In genomic region chr1:206495011-206495461, GRCh38 we compare ENCODE assay signal across 2 cellular contexts.
TF ChIP-seq lines count a peak whose summit lies in the region.

No MANE protein-coding gene starts in this region.

TF ChIP-seq in SK-N-SH, 30 proteins besides CTCF, POLR2A, EP300 and RAD21 (continued from another document):
- TF ChIP-seq, protein P1, sequence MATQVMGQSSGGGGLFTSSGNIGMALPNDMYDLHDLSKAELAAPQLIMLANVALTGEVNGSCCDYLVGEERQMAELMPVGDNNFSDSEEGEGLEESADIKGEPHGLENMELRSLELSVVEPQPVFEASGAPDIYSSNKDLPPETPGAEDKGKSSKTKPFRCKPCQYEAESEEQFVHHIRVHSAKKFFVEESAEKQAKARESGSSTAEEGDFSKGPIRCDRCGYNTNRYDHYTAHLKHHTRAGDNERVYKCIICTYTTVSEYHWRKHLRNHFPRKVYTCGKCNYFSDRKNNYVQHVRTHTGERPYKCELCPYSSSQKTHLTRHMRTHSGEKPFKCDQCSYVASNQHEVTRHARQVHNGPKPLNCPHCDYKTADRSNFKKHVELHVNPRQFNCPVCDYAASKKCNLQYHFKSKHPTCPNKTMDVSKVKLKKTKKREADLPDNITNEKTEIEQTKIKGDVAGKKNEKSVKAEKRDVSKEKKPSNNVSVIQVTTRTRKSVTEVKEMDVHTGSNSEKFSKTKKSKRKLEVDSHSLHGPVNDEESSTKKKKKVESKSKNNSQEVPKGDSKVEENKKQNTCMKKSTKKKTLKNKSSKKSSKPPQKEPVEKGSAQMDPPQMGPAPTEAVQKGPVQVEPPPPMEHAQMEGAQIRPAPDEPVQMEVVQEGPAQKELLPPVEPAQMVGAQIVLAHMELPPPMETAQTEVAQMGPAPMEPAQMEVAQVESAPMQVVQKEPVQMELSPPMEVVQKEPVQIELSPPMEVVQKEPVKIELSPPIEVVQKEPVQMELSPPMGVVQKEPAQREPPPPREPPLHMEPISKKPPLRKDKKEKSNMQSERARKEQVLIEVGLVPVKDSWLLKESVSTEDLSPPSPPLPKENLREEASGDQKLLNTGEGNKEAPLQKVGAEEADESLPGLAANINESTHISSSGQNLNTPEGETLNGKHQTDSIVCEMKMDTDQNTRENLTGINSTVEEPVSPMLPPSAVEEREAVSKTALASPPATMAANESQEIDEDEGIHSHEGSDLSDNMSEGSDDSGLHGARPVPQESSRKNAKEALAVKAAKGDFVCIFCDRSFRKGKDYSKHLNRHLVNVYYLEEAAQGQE (IDR thresholded peaks at IDR 0.05; ENCODE audit: low read depth, low read length), result no peak
- no peak for TF ChIP-seq SMC3 (IDR thresholded peaks at IDR 0.05; ENCODE audit: low read depth, low read length)
- TF ChIP-seq MXI1 (IDR thresholded peaks at IDR 0.05; ENCODE audit: low read depth, low read length), result no peak
- no peak for TF ChIP-seq JUND (IDR thresholded peaks at IDR 0.05)
- no peak for TF ChIP-seq CHD2 (IDR thresholded peaks at IDR 0.05; ENCODE audit: low read length, partially characterized antibody)
- no peak for TF ChIP-seq TEAD4 (IDR thresholded peaks at IDR 0.05; ENCODE audit: borderline replicate concordance, insufficient read depth)
- TF ChIP-seq MEF2A (IDR thresholded peaks at IDR 0.05; ENCODE audit: borderline replicate concordance, low read depth), result no peak
- TF ChIP-seq SIN3A (IDR thresholded peaks at IDR 0.05; ENCODE audit: borderline replicate concordance, low read depth, low read length), result no peak
- TF ChIP-seq, protein P2, sequence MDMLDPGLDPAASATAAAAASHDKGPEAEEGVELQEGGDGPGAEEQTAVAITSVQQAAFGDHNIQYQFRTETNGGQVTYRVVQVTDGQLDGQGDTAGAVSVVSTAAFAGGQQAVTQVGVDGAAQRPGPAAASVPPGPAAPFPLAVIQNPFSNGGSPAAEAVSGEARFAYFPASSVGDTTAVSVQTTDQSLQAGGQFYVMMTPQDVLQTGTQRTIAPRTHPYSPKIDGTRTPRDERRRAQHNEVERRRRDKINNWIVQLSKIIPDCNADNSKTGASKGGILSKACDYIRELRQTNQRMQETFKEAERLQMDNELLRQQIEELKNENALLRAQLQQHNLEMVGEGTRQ (IDR thresholded peaks at IDR 0.05; ENCODE audit: borderline replicate concordance, low read depth, low read length), result no peak
- TF ChIP-seq RFX5 (IDR thresholded peaks at IDR 0.05; ENCODE audit: low read length), result no peak
- no peak for TF ChIP-seq GABPA (IDR thresholded peaks at IDR 0.05; ENCODE audit: low read depth)
- TF ChIP-seq FOSL2 (IDR thresholded peaks at IDR 0.05; ENCODE audit: borderline replicate concordance, low read depth), result no peak
- TF ChIP-seq GATA2 (CRISPR knock-in tag; IDR thresholded peaks at IDR 0.05), result no peak
- TF ChIP-seq, protein P3, sequence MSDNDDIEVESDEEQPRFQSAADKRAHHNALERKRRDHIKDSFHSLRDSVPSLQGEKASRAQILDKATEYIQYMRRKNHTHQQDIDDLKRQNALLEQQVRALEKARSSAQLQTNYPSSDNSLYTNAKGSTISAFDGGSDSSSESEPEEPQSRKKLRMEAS (IDR thresholded peaks at IDR 0.05; ENCODE audit: low read depth), result no peak
- TF ChIP-seq ZBTB33 (IDR thresholded peaks at IDR 0.05; ENCODE audit: borderline replicate concordance, low read depth), result no peak
- TF ChIP-seq ELF1 (IDR thresholded peaks at IDR 0.05), result no peak
- TF ChIP-seq TCF12 (IDR thresholded peaks at IDR 0.05), result no peak

TF ChIP-seq in SK-N-SH treated with all-trans-retinoic acid at 6 μM for 48 hours, 23 proteins besides CTCF, POLR2A, EP300 and RAD21 (continued from another document):
- TF ChIP-seq, protein P4, sequence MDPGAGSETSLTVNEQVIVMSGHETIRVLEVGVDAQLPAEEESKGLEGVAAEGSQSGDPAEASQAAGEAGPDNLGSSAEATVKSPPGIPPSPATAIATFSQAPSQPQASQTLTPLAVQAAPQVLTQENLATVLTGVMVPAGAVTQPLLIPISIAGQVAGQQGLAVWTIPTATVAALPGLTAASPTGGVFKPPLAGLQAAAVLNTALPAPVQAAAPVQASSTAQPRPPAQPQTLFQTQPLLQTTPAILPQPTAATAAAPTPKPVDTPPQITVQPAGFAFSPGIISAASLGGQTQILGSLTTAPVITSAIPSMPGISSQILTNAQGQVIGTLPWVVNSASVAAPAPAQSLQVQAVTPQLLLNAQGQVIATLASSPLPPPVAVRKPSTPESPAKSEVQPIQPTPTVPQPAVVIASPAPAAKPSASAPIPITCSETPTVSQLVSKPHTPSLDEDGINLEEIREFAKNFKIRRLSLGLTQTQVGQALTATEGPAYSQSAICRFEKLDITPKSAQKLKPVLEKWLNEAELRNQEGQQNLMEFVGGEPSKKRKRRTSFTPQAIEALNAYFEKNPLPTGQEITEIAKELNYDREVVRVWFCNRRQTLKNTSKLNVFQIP (CRISPR knock-in tag; IDR thresholded peaks at IDR 0.05; ENCODE audit: borderline replicate concordance, low read depth), result no peak
- TF ChIP-seq CSDC2 (CRISPR knock-in tag; IDR thresholded peaks at IDR 0.05), result no peak
- TF ChIP-seq GLIS3 (CRISPR knock-in tag; IDR thresholded peaks at IDR 0.05), result no peak
- TF ChIP-seq ZFP30 (CRISPR knock-in tag; IDR thresholded peaks at IDR 0.05), result no peak
- TF ChIP-seq BACH2 (CRISPR knock-in tag; IDR thresholded peaks at IDR 0.05; ENCODE audit: borderline replicate concordance), result no peak
- TF ChIP-seq RARB (CRISPR knock-in tag; IDR thresholded peaks at IDR 0.05), result no peak
- TF ChIP-seq ISL1 (CRISPR knock-in tag; IDR thresholded peaks at IDR 0.05), result no peak
- no peak for TF ChIP-seq SNAI2 (CRISPR knock-in tag; IDR thresholded peaks at IDR 0.05)
- TF ChIP-seq CSRNP3 (CRISPR knock-in tag; IDR thresholded peaks at IDR 0.05), result no peak
- TF ChIP-seq ARNTL (CRISPR knock-in tag; IDR thresholded peaks at IDR 0.05; ENCODE audit: borderline replicate concordance, low read depth), result no peak
- no peak for TF ChIP-seq ZC3H10 (CRISPR knock-in tag; IDR thresholded peaks at IDR 0.05)
- TF ChIP-seq ESRRG (CRISPR knock-in tag; IDR thresholded peaks at IDR 0.05), result no peak
